Comparison of ENCODE assay signal across 16 cellular contexts in the genomic region with DNA sequence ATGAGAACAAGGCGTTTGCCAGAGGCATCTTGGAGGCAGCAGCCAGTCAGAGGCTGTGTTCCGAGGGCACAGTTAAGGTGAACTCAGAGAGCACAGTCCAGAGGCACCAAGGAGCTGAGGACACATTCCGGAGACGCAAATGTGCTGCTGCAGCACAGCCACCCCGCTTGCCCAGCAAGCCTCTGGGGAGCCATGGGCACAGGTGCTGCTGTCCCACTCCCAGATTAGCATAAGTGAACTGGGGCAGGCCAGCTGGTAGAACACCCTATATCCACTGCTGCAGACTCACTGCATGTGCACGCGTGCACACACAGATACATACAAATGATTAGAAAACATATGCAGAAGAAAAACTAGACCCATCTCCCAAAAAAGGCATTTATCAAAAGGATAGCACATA.
A peak's percentile ranks its signal among the peaks of the same experiment; 100 is the strongest.
DNase-seq lines count a peak whose midpoint lies in the region; ATAC-seq and TF ChIP-seq lines count a peak whose summit lies in the region.
"Had no signal": no experiment of that assay in that cellular context is flagged by ENCODE, and none has a peak within 500 bp of the region (broad histone marks: within the 10 kb centered on the region; RNA-seq: fewer than 3 reads in every experiment).

No MANE protein-coding gene starts in this region.

- no peak overlapping the region for H2BK15ac ChIP-seq in neuronal stem cell (ENCODE audit: low read length)

- no peak overlapping the region for H4K91ac ChIP-seq in neuronal stem cell (ENCODE audit: low read depth, low read length, poor library complexity)

- H3K36me3 ChIP-seq in BLaER1: peaks cover 97% of the 10 kb centered on the region
- peaks cover 0 to 7% of the 10 kb centered on the region in 2 donors for H3K36me3 ChIP-seq in neuronal stem cell (replicated peaks in 1 of 2; ENCODE audit: control insufficient read depth in 2 of 2, insufficient read depth in 2 of 2, low read length in 2 of 2)
- no peaks in the 10 kb centered on the region for H3K36me3 ChIP-seq in upper lobe of right lung

- H2AK5ac ChIP-seq in neuronal stem cell (ENCODE audit: low read depth, low read length): no peak overlapping the region

- no peak overlapping the region for H3K4me3 ChIP-seq in BLaER1
- peak overlapping the region in 1 of 2 donors; percentile 4 for H3K4me3 ChIP-seq in neuronal stem cell (ENCODE audit: low read length in 2 of 2)
- H3K4me3 ChIP-seq in upper lobe of right lung: no peak overlapping the region

- peak overlapping the region; percentile 20; the same call in 1 of the 2 replicates for H3K4me2 ChIP-seq in BLaER1
- H3K4me2 ChIP-seq in neuronal stem cell (ENCODE audit: insufficient read depth, low read length, poor library complexity, severe bottlenecking): no peak overlapping the region

- H3K27me3 ChIP-seq in BLaER1: no peaks in the 10 kb centered on the region
- H3K27me3 ChIP-seq in neuronal stem cell (ENCODE audit: control insufficient read depth in 3 of 3, insufficient read depth in 3 of 3, low read depth in 1 of 3, low read length in 3 of 3): no peaks in the 10 kb centered on the region
- H3K27me3 ChIP-seq in upper lobe of right lung: peaks cover 9% of the 10 kb centered on the region

- no peak overlapping the region for H3K4ac ChIP-seq in neuronal stem cell (ENCODE audit: low read length)

- H3K9me3 ChIP-seq in BLaER1 (no peaks in the 10 kb centered on the region), neuronal stem cell (replicated peaks in 1 of 2; ENCODE audit: control insufficient read depth in 2 of 2, insufficient read depth in 1 of 2, low read depth in 1 of 2, low read length in 2 of 2) (no peaks in the 10 kb centered on the region), upper lobe of right lung (no peaks in the 10 kb centered on the region)
- H3K9me3 ChIP-seq: Caco-2 had no signal

- no peak overlapping the region for H2AFZ ChIP-seq in neuronal stem cell (ENCODE audit: low read length)

- no peak for TF ChIP-seq CTCF in upper lobe of right lung (IDR thresholded peaks at IDR 0.05)

- intact Hi-C loops in Right ventricle myocardium inferior (cut with DNase I) (loop anchor here (10.0 kb wide), 1 partner anchor 760 kb away; no protein-coding TSS in a partner anchor), upper lobe of right lung (cut with DNase I) (no loop called here)

- H4K8ac ChIP-seq in neuronal stem cell (ENCODE audit: low read depth, low read length): no peak overlapping the region

- no peak overlapping the region for H2BK5ac ChIP-seq in neuronal stem cell (ENCODE audit: low read length)

- H3K27ac ChIP-seq in BLaER1 (no peak overlapping the region), neuronal stem cell (replicated peaks; ENCODE audit: low read length) (no peak overlapping the region), upper lobe of right lung (no peak overlapping the region)

- no peak overlapping the region for H3K23ac ChIP-seq in neuronal stem cell (ENCODE audit: low read depth, low read length, poor library complexity)

- ATAC-seq in Right ventricle myocardium inferior (no peak), upper lobe of right lung (no peak), GM21423 (IDR thresholded peaks at IDR 0.05; ENCODE audit: unreplicated experiment) (no peak)

- no peak overlapping the region for H3K14ac ChIP-seq in neuronal stem cell (ENCODE audit: low read length)

- H3K79me1 ChIP-seq in neuronal stem cell (ENCODE audit: low read depth, low read length): no peaks in the 10 kb centered on the region

- H4K20me1 ChIP-seq in BLaER1: peaks cover 100% of the 10 kb centered on the region

- no CpG with 5 or more reads among the region's 7 CpGs for WGBS in neuronal stem cell (ENCODE audit: extremely low coverage in 2 of 2, insufficient read length in 2 of 2, insufficient replicate concordance in 1 of 2), 2 donors

- H3K4me1 ChIP-seq in BLaER1 (peaks cover 80% of the 10 kb centered on the region), neuronal stem cell (ENCODE audit: control insufficient read depth in 2 of 2, insufficient read depth in 1 of 2, low read depth in 1 of 2, low read length in 2 of 2) (peaks cover 0 to 5% of the 10 kb centered on the region in 2 donors), upper lobe of right lung (no peaks in the 10 kb centered on the region)
- H3K4me1 ChIP-seq: Caco-2 had no signal

- no peak overlapping the region for H2BK12ac ChIP-seq in neuronal stem cell (ENCODE audit: low read length)

- H3K9ac ChIP-seq in BLaER1 (no peak overlapping the region), neuronal stem cell (ENCODE audit: low read depth, low read length, poor library complexity) (no peak overlapping the region)

- H3K18ac ChIP-seq in neuronal stem cell (ENCODE audit: low read length): peak overlapping the region; percentile 1

- DNase-seq in NCI-H524 treated with DMSO at 0.1 percent for 48 hours (lab: John Stamatoyannopoulos, UW): peak; percentile 22
- no peak for DNase-seq in neuronal stem cell (ENCODE audit: low spot score)
- DNase-seq in activated effector memory CD4-positive, alpha-beta T cell treated with anti-CD3 and anti-CD28 coated beads, Interleukin-2, amount 50 U/mL, for 16 hours: no peak
- no peak for DNase-seq in Right ventricle myocardium inferior (ENCODE audit: missing footprints)
- DNase-seq in upper lobe of right lung: no peak
- DNase-seq: 8988T; C1 segment of cervical spinal cord; Caco-2; CD4-positive, CD25-positive, alpha-beta regulatory T cell; CD8-positive, alpha-beta memory T cell; DMS153; DMS79; GDM1; H9 had no signal

- H2BK120ac ChIP-seq in neuronal stem cell (ENCODE audit: low read depth, low read length): no peak overlapping the region
